2 cellular contexts compared by ENCODE assay signal in genomic region chr12:52096332-52097044, GRCh38.
TF ChIP-seq lines count a peak whose summit lies in the region.

No MANE protein-coding gene starts in this region.

TF ChIP-seq in HEK293, 187 proteins besides CTCF, POLR2A, EP300 and RAD21:
- TF ChIP-seq BCL11B (tag by site-specific recombination; IDR thresholded peaks at IDR 0.05; ENCODE audit: low read depth) (peak; percentile 48; the same call in 1 of the 2 replicates), ZNF24 (tag by site-specific recombination; IDR thresholded peaks at IDR 0.05) (no peak)
TF ChIP-seq in HEK293: peak in this region for 1.

TF ChIP-seq in K562, 482 proteins besides CTCF, POLR2A, EP300 and RAD21:
- no peak for TF ChIP-seq NKRF (IDR thresholded peaks at IDR 0.05; ENCODE audit: borderline replicate concordance)
- no peak for TF ChIP-seq ZNF592 (IDR thresholded peaks at IDR 0.05)
- TF ChIP-seq MCM7 (IDR thresholded peaks at IDR 0.05) = peak in 1 of 2 experiments; percentile 87; a peak in 2 of 4 replicates
- TF ChIP-seq ZNF3 (CRISPR knock-in tag; IDR thresholded peaks at IDR 0.05) = no peak
- no peak for TF ChIP-seq ERF (CRISPR knock-in tag; IDR thresholded peaks at IDR 0.05)
- TF ChIP-seq CEBPG (CRISPR knock-in tag; IDR thresholded peaks at IDR 0.05) = no peak
- peak in 1 of 2 experiments; percentile 44; a peak in 1 of 4 replicates for TF ChIP-seq CEBPG (tag; conservative IDR thresholded peaks at IDR 0.05 in 1 of 2, IDR thresholded peaks at IDR 0.05 in 1 of 2)
- TF ChIP-seq CEBPB (tag; IDR thresholded peaks at IDR 0.05) = peak; percentile 44; the same call in 1 of the 2 replicates
- TF ChIP-seq TEAD2 (tag; IDR thresholded peaks at IDR 0.05) = no peak
- TF ChIP-seq DACH1 (IDR thresholded peaks at IDR 0.05; ENCODE audit: partially characterized antibody) = peak; percentile 96
- TF ChIP-seq, protein P1, sequence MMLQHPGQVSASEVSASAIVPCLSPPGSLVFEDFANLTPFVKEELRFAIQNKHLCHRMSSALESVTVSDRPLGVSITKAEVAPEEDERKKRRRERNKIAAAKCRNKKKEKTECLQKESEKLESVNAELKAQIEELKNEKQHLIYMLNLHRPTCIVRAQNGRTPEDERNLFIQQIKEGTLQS (IDR thresholded peaks at IDR 0.05) = no peak
- TF ChIP-seq, protein P1 (CRISPR knock-in tag; conservative IDR thresholded peaks at IDR 0.05) = no peak
- no peak for TF ChIP-seq TCF3 (CRISPR knock-in tag; IDR thresholded peaks at IDR 0.05)
- TF ChIP-seq, protein P2, sequence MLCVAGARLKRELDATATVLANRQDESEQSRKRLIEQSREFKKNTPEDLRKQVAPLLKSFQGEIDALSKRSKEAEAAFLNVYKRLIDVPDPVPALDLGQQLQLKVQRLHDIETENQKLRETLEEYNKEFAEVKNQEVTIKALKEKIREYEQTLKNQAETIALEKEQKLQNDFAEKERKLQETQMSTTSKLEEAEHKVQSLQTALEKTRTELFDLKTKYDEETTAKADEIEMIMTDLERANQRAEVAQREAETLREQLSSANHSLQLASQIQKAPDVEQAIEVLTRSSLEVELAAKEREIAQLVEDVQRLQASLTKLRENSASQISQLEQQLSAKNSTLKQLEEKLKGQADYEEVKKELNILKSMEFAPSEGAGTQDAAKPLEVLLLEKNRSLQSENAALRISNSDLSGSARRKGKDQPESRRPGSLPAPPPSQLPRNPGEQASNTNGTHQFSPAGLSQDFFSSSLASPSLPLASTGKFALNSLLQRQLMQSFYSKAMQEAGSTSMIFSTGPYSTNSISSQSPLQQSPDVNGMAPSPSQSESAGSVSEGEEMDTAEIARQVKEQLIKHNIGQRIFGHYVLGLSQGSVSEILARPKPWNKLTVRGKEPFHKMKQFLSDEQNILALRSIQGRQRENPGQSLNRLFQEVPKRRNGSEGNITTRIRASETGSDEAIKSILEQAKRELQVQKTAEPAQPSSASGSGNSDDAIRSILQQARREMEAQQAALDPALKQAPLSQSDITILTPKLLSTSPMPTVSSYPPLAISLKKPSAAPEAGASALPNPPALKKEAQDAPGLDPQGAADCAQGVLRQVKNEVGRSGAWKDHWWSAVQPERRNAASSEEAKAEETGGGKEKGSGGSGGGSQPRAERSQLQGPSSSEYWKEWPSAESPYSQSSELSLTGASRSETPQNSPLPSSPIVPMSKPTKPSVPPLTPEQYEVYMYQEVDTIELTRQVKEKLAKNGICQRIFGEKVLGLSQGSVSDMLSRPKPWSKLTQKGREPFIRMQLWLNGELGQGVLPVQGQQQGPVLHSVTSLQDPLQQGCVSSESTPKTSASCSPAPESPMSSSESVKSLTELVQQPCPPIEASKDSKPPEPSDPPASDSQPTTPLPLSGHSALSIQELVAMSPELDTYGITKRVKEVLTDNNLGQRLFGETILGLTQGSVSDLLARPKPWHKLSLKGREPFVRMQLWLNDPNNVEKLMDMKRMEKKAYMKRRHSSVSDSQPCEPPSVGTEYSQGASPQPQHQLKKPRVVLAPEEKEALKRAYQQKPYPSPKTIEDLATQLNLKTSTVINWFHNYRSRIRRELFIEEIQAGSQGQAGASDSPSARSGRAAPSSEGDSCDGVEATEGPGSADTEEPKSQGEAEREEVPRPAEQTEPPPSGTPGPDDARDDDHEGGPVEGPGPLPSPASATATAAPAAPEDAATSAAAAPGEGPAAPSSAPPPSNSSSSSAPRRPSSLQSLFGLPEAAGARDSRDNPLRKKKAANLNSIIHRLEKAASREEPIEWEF (CRISPR knock-in tag; IDR thresholded peaks at IDR 0.05) = peak; percentile 57; the same call in 1 of the 2 replicates
- no peak for TF ChIP-seq ARID2 (IDR thresholded peaks at IDR 0.05)
- no peak for TF ChIP-seq PRPF4 (IDR thresholded peaks at IDR 0.05; ENCODE audit: insufficient read depth, low read depth, low read length, poor library complexity, severe bottlenecking)
- TF ChIP-seq MGA (IDR thresholded peaks at IDR 0.05) = no peak
- no peak for TF ChIP-seq NCOA2 (IDR thresholded peaks at IDR 0.05; ENCODE audit: partially characterized antibody in 2 of 2)
- TF ChIP-seq ZFP1 (CRISPR knock-in tag; IDR thresholded peaks at IDR 0.05) = no peak
- no peak for TF ChIP-seq CCNT2 (IDR thresholded peaks at IDR 0.05; ENCODE audit: borderline replicate concordance, extremely low read depth, insufficient read length, low read depth, low read length)
- TF ChIP-seq SAFB (IDR thresholded peaks at IDR 0.05; ENCODE audit: borderline replicate concordance, low read depth, low read length) = peak; percentile 59; the same call in 1 of the 2 replicates
- no peak for TF ChIP-seq PURB (CRISPR knock-in tag; IDR thresholded peaks at IDR 0.05; ENCODE audit: low read depth)
- TF ChIP-seq, protein P3, sequence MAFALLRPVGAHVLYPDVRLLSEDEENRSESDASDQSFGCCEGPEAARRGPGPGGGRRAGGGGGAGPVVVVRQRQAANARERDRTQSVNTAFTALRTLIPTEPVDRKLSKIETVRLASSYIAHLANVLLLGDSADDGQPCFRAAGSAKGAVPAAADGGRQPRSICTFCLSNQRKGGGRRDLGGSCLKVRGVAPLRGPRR (CRISPR knock-in tag; IDR thresholded peaks at IDR 0.05) = no peak
